ENCODE assay signal across 28 cellular contexts in genomic region chr10:85565381-85565780, GRCh38.
"Had no signal": no experiment of that assay in that cellular context is flagged by ENCODE, and none has a peak within 500 bp of the region (broad histone marks: within the 10 kb centered on the region; RNA-seq: fewer than 3 reads in every experiment).

No MANE protein-coding gene starts in this region.

- H3K4me1 Mint-ChIP-seq: activated CD4-positive, alpha-beta memory T cell treated with anti-CD3 and anti-CD28 coated beads, Interleukin-2, amount 10 ng/mL, durations not matched to agents 7 days and 5 days; activated CD4-positive, alpha-beta T cell treated with anti-CD3 and anti-CD28 coated beads for 36 hours; activated CD4-positive, alpha-beta T cell treated with anti-CD3 and anti-CD28 coated beads, Interleukin-2, amount 10 ng/mL, durations not matched to agents 24 days and 14 days had no signal

- H3K4me3 ChIP-seq: body of pancreas, colonic mucosa had no signal

- H3K36me3 ChIP-seq: colonic mucosa, WERI-Rb-1 had no signal

- H3K4me1 ChIP-seq: body of pancreas, colonic mucosa had no signal

- H3K9me3 ChIP-seq: body of pancreas, colonic mucosa had no signal

- H3K27ac ChIP-seq: body of pancreas, colonic mucosa, WERI-Rb-1 had no signal

- H3K9me3 Mint-ChIP-seq: activated CD4-positive, alpha-beta memory T cell treated with anti-CD3 and anti-CD28 coated beads, Interleukin-2, amount 10 ng/mL, durations not matched to agents 7 days and 5 days; activated CD4-positive, alpha-beta T cell treated with anti-CD3 and anti-CD28 coated beads, Interleukin-2, amount 10 ng/mL, durations not matched to agents 24 days and 14 days; activated T-cell treated with anti-CD3 and anti-CD28 coated beads, Interleukin-2, amount 50 U/mL, for 24 hours; activated T-cell treated with anti-CD3 and anti-CD28 coated beads, Interleukin-2, amount 50 U/mL, for 72 hours; T-helper 2 cell treated with Interferon-gamma antibody and Interleukin-4, amounts not matched to agents 5 μg/mL and 100 μg/mL, for 36 hours had no signal

- H3K27me3 ChIP-seq: body of pancreas, colonic mucosa had no signal

- H3K27ac Mint-ChIP-seq: activated CD4-positive, alpha-beta memory T cell treated with anti-CD3 and anti-CD28 coated beads, Interleukin-2, amount 10 ng/mL, durations not matched to agents 7 days and 5 days; activated CD4-positive, alpha-beta T cell treated with anti-CD3 and anti-CD28 coated beads for 36 hours; activated CD4-positive, alpha-beta T cell treated with anti-CD3 and anti-CD28 coated beads, Interleukin-2, amount 10 ng/mL, durations not matched to agents 24 days and 14 days; activated naive CD8-positive, alpha-beta T cell; activated T-cell treated with anti-CD3 and anti-CD28 coated beads, Interleukin-2, amount 50 U/mL, for 24 hours; activated T-cell treated with anti-CD3 and anti-CD28 coated beads, Interleukin-2, amount 50 U/mL, for 72 hours; T-helper 17 cell; T-helper 2 cell treated with Interferon-gamma antibody and Interleukin-4, amounts not matched to agents 5 μg/mL and 100 μg/mL, for 36 hours had no signal

- H3K4me3 Mint-ChIP-seq: activated CD4-positive, alpha-beta memory T cell treated with anti-CD3 and anti-CD28 coated beads, Interleukin-2, amount 10 ng/mL, durations not matched to agents 7 days and 5 days; activated CD4-positive, alpha-beta T cell treated with anti-CD3 and anti-CD28 coated beads for 36 hours; activated CD4-positive, alpha-beta T cell treated with anti-CD3 and anti-CD28 coated beads, Interleukin-2, amount 10 ng/mL, durations not matched to agents 24 days and 14 days; activated naive CD8-positive, alpha-beta T cell; activated T-cell treated with anti-CD3 and anti-CD28 coated beads, Interleukin-2, amount 50 U/mL, for 24 hours; activated T-cell treated with anti-CD3 and anti-CD28 coated beads, Interleukin-2, amount 50 U/mL, for 72 hours; T-helper 17 cell; T-helper 2 cell treated with Interferon-gamma antibody and Interleukin-4, amounts not matched to agents 5 μg/mL and 100 μg/mL, for 36 hours had no signal

- H3K27me3 Mint-ChIP-seq: activated CD4-positive, alpha-beta memory T cell treated with anti-CD3 and anti-CD28 coated beads, Interleukin-2, amount 10 ng/mL, durations not matched to agents 7 days and 5 days had no signal

- DNase-seq: activated CD4-positive, alpha-beta memory T cell treated with anti-CD3 and anti-CD28 coated beads, Interleukin-2, amount 10 ng/mL, durations not matched to agents 7 days and 5 days; activated CD4-positive, alpha-beta T cell treated with anti-CD3 and anti-CD28 coated beads for 36 hours; activated CD4-positive, alpha-beta T cell treated with anti-CD3 and anti-CD28 coated beads, Interleukin-2, amount 10 ng/mL, durations not matched to agents 24 days and 14 days; activated CD4-positive, alpha-beta T cell treated with anti-CD3 and anti-CD28 coated beads, Interleukin-2, amount 50 U/mL, for 4 hours; activated CD4-positive, CD25-positive, alpha-beta regulatory T cell; activated CD4-positive, CD25-positive, alpha-beta regulatory T cell treated with anti-CD3 and anti-CD28 coated beads, Interleukin-2, amount 50 U/mL, for 72 hours; activated CD8-positive, alpha-beta memory T cell treated with anti-CD3 and anti-CD28 coated beads, Interleukin-2, amount 50 U/mL, for 48 hours; activated gamma-delta T cell; activated naive CD4-positive, alpha-beta T cell; activated naive CD4-positive, alpha-beta T cell treated with anti-CD3 and anti-CD28 coated beads, Interleukin-2, amount 50 U/mL, for 16 hours; activated T-cell treated with anti-CD3 and anti-CD28 coated beads for 4 hours; activated T-cell treated with anti-CD3 and anti-CD28 coated beads, Interleukin-2, amount 50 U/mL, for 24 hours; activated T-cell treated with anti-CD3 and anti-CD28 coated beads, Interleukin-2, amount 50 U/mL, for 72 hours; amniotic stem cell; anterior cingulate cortex; body of pancreas; central memory CD4-positive, alpha-beta T cell; cerebellar nuclear complex; colonic mucosa; effector CD8-positive, alpha-beta T cell; foreskin fibroblast; head of caudate nucleus; T-helper 1 cell; T-helper 17 cell; T1000; WERI-Rb-1 had no signal
